Comparison of ENCODE assay signal across 1 cellular context in the genomic region with DNA sequence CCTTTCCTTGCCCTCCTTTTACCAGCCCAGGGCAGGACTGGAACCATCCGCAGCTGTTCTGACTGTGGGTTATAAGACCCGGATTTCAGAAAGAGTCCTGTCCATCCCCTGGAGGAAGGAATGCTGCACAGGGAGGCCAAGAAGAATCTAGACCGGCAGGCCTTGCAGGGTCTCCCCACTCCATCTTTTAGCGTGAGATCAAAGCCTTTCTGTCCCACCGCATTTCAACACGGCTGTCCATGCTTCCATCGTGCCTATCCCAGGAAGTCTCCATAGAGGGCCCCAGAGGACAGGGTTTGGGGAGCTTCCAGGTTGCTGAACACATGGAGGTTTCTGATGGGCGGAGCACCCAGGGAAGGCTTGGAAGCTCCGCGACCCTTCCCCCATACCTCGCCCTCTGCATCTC.
TF ChIP-seq lines count a peak whose summit lies in the region.

No MANE protein-coding gene starts in this region.

TF ChIP-seq in SK-N-SH, 30 proteins besides CTCF, POLR2A, EP300 and RAD21 (continued from another document):
- TF ChIP-seq, protein P1, sequence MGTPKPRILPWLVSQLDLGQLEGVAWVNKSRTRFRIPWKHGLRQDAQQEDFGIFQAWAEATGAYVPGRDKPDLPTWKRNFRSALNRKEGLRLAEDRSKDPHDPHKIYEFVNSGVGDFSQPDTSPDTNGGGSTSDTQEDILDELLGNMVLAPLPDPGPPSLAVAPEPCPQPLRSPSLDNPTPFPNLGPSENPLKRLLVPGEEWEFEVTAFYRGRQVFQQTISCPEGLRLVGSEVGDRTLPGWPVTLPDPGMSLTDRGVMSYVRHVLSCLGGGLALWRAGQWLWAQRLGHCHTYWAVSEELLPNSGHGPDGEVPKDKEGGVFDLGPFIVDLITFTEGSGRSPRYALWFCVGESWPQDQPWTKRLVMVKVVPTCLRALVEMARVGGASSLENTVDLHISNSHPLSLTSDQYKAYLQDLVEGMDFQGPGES (IDR thresholded peaks at IDR 0.05; ENCODE audit: low read depth, low read length) = no peak
TF ChIP-seq in SK-N-SH: peak in this region for 0.
